ENCODE assay signal across 1 cellular context in genomic region chr14:20613094-20614037, GRCh38.
TF ChIP-seq lines count a peak whose summit lies in the region.

No MANE protein-coding gene starts in this region.

TF ChIP-seq in GM12878, 131 proteins besides CTCF, POLR2A, EP300 and RAD21 (continued from another document and continues in another):
- no peak for TF ChIP-seq BCLAF1 (IDR thresholded peaks at IDR 0.05)
- peak; percentile 76 for TF ChIP-seq ZNF207 (IDR thresholded peaks at IDR 0.05; ENCODE audit: borderline replicate concordance)
- peak; percentile 53 for TF ChIP-seq RELA (IDR thresholded peaks at IDR 0.05; ENCODE audit: borderline replicate concordance, partially characterized antibody)
- TF ChIP-seq ATF7 (IDR thresholded peaks at IDR 0.05; ENCODE audit: low read depth), result peak; percentile 43; the same call in 1 of the 2 replicates
- no peak for TF ChIP-seq CUX1 (IDR thresholded peaks at IDR 0.05; ENCODE audit: insufficient replicate concordance, low read depth, low read length)
- no peak for TF ChIP-seq PRDM15 (CRISPR knock-in tag; IDR thresholded peaks at IDR 0.05)
- TF ChIP-seq ZBED1 (IDR thresholded peaks at IDR 0.05; ENCODE audit: borderline replicate concordance), result no peak; the same call in 1 of the 2 replicates
- peak; percentile 97 for TF ChIP-seq ZSCAN29 (IDR thresholded peaks at IDR 0.05)
- peak in 1 of 2 experiments; percentile 70; a peak in 1 of 4 replicates for TF ChIP-seq CEBPB (IDR thresholded peaks at IDR 0.05; ENCODE audit: borderline replicate concordance in 1 of 2, low read depth in 2 of 2, low read length in 2 of 2)
- no peak for TF ChIP-seq BCL3 (IDR thresholded peaks at IDR 0.05; ENCODE audit: borderline replicate concordance, insufficient read depth, low read depth, low read length, poor library complexity, severe bottlenecking)
- no peak for TF ChIP-seq BMI1 (IDR thresholded peaks at IDR 0.05; ENCODE audit: borderline replicate concordance)
- peak; percentile 50 for TF ChIP-seq FOXM1 (IDR thresholded peaks at IDR 0.05; ENCODE audit: low read depth, low read length)
- TF ChIP-seq CREB1 (IDR thresholded peaks at IDR 0.05; ENCODE audit: low read depth), result peak; percentile 27; the same call in 1 of the 2 replicates
- 0 out of 2 replicates have a peak, but pooled peaks have one; percentile 33 for TF ChIP-seq DPF2 (IDR thresholded peaks at IDR 0.05)
- TF ChIP-seq CHD2 (IDR thresholded peaks at IDR 0.05; ENCODE audit: borderline replicate concordance, low read depth, low read length), result no peak
- TF ChIP-seq SUZ12 (IDR thresholded peaks at IDR 0.05; ENCODE audit: unreplicated experiment), result no peak
- no peak for TF ChIP-seq POLR2AphosphoS2 (IDR thresholded peaks at IDR 0.05; ENCODE audit: low read depth, low read length)
- TF ChIP-seq YBX1 (IDR thresholded peaks at IDR 0.05), result no peak
- no peak for TF ChIP-seq ZNF622 (IDR thresholded peaks at IDR 0.05)
- TF ChIP-seq ATF2 (IDR thresholded peaks at IDR 0.05; ENCODE audit: low read length), result no peak; the same call in 1 of the 2 replicates
- peak; percentile 20; the same call in 1 of the 2 replicates for TF ChIP-seq EED (IDR thresholded peaks at IDR 0.05; ENCODE audit: low read depth)
- TF ChIP-seq JUNB (IDR thresholded peaks at IDR 0.05), result no peak
- TF ChIP-seq ZBTB11 (CRISPR knock-in tag; IDR thresholded peaks at IDR 0.05), result no peak
- no peak for TF ChIP-seq SMAD5 (IDR thresholded peaks at IDR 0.05; ENCODE audit: low read depth)
- TF ChIP-seq PBX3 (IDR thresholded peaks at IDR 0.05; ENCODE audit: insufficient replicate concordance, low read depth, low read length), result peak; percentile 68
- peak; percentile 14; the same call in 1 of the 2 replicates for TF ChIP-seq GABPA (IDR thresholded peaks at IDR 0.05; ENCODE audit: low read depth)
- TF ChIP-seq SPI1 (IDR thresholded peaks at IDR 0.05; ENCODE audit: borderline replicate concordance, insufficient read depth, low read depth, low read length), result no peak
- peak; percentile 13 to 77; a peak in 2 of 4 replicates for TF ChIP-seq BHLHE40 (IDR thresholded peaks at IDR 0.05; ENCODE audit: borderline replicate concordance in 1 of 2, low read depth in 2 of 2, low read length in 1 of 2)
- no peak for TF ChIP-seq SMC3 (IDR thresholded peaks at IDR 0.05; ENCODE audit: borderline replicate concordance, low read length)
- TF ChIP-seq TCF12 (IDR thresholded peaks at IDR 0.05; ENCODE audit: low read depth, low read length), result no peak; the same call in 1 of the 2 replicates
- TF ChIP-seq MEF2A (IDR thresholded peaks at IDR 0.05; ENCODE audit: insufficient read depth, low read depth, low read length), result 0 out of 2 replicates have a peak, but pooled peaks have one; percentile 6
- TF ChIP-seq EGR1 (IDR thresholded peaks at IDR 0.05; ENCODE audit: borderline replicate concordance in 1 of 2, low read depth in 2 of 2, low read length in 2 of 2), result 0 out of 3 replicates have a peak, but pooled peaks of 1 of the 2 experiments have one; percentile 25
- no peak for TF ChIP-seq MYC (IDR thresholded peaks at IDR 0.05; ENCODE audit: insufficient read depth, insufficient read length, insufficient replicate concordance, low read length, severe bottlenecking)
- no peak for TF ChIP-seq POLR2AphosphoS5 (IDR thresholded peaks at IDR 0.05; ENCODE audit: low read length)
- TF ChIP-seq PKNOX1 (IDR thresholded peaks at IDR 0.05), result peak; percentile 94
- TF ChIP-seq NFYA (IDR thresholded peaks at IDR 0.05; ENCODE audit: borderline replicate concordance, low read depth, low read length), result no peak
- TF ChIP-seq RAD51 (IDR thresholded peaks at IDR 0.05), result no peak
